8 cellular contexts compared by ENCODE assay signal in the genomic region with DNA sequence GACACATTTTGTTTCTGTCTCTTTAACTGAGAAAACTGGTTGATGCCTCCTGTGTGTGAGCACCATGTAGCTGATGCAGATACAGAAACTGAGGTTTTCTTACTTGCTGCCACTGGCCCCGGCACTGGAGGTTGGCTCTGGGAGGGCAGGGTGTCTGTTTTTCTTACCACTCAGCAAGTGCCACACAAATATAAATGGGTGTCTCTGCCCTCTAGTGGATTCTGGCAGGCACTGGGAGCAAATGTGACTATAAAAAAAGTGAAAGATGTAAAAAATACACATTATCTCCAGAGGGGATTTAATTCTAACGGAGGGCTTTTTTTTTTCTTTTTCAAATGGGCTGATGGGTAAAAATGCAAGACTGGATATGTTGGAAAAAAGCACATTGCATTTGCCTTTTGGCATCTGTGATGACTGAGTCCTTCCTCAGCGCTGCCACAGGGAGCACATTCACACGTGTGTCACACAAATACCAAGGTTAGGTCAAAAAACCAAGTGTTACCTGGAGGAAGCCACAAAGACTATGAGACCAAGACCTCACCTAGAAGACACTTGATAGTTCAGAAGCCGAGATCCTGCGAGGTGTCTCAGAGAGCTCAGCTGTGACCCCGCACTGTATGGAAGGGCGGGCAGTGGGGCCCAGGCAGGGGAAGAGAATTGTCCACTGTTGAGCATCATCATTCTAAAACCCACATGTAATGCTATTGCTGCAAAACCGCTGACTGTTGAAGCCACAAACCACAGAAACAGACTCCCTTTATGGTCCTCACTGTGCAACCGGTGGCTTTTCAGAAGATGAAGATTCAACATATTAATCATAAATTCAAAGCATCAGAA. TPM values are rescaled to one million over a fixed set of nuclear protein-coding genes. Genes with fewer than 3 reads are reported as not detected.
DNase-seq lines count a peak whose midpoint lies in the region; ATAC-seq and TF ChIP-seq lines count a peak whose summit lies in the region.

No MANE protein-coding gene starts in this region.

- peaks cover 0 to 9% (median 5%) of the 10 kb centered on the region in 3 donors for H3K27me3 Mint-ChIP-seq in immature natural killer cell (ENCODE audit: low read depth in 3 of 3)

- in situ Hi-C loops in HAP-1 (cut with MboI; ENCODE audit: low sequenced_read_pairs): no loop called here

- intact Hi-C loops in ascending aorta (cut with DNase I): no loop called here

- H3K27ac ChIP-seq in ascending aorta: no peak overlapping the region

- ATAC-seq in SK-N-SH treated with all-trans-retinoic acid at 6 μM for 48 hours: peak; percentile 99

- H3K9me3 Mint-ChIP-seq in immature natural killer cell: no peaks in the 10 kb centered on the region

- DNase-seq in NCI-H2107 treated with DMSO at 0.1 percent for 48 hours (lab: John Stamatoyannopoulos, UW; ENCODE audit: unreplicated experiment) (peak; percentile 20), NCI-H2107 (lab: John Stamatoyannopoulos, UW) (no peak), HAP-1 (ENCODE audit: low spot score in 2 of 2) (peak; percentile 38 to 55), LNCaP clone FGC (ENCODE audit: low read depth) (peak; percentile 33), ascending aorta (ENCODE audit: low spot score in 2 of 2) (no peak), immature natural killer cell (peak; percentile 76 to 81 (median 79))
- peak; percentile 19 for DNase-seq in stimulated activated CD8-positive, alpha-beta memory T cell treated with anti-CD3 and anti-CD28 coated beads, Interleukin-12 subunit alpha, Interleukin-12 subunit beta, amount 100 ng/mL, for 1 hour (ENCODE audit: low read depth)

- TF ChIP-seq CTCF in LNCaP clone FGC (IDR thresholded peaks at IDR 0.05; ENCODE audit: control insufficient read depth, extremely low read depth, insufficient read depth) (peak; percentile 69), ascending aorta (IDR thresholded peaks at IDR 0.05) (peak; percentile 15 to 57 (median 47))

- peak overlapping the region; percentile 39 to 74 (median 61) for H3K4me3 Mint-ChIP-seq in immature natural killer cell

- peaks cover 3 to 32% (median 25%) of the 10 kb centered on the region in 3 donors for H3K36me3 Mint-ChIP-seq in immature natural killer cell

- peaks cover 26 to 42% of the 10 kb centered on the region in 2 donors for H3K4me1 Mint-ChIP-seq in immature natural killer cell

- H3K27me3 ChIP-seq in HAP-1 (ENCODE audit: low read depth): peaks cover 3% of the 10 kb centered on the region; the same call in 1 of the 2 replicates
- no peaks in the 10 kb centered on the region for H3K27me3 ChIP-seq in ascending aorta

- no peaks in the 10 kb centered on the region for H3K9me3 ChIP-seq in HAP-1
- H3K9me3 ChIP-seq in ascending aorta: no peaks in the 10 kb centered on the region

- no peak overlapping the region for H3K4me3 ChIP-seq in HAP-1
- no peak overlapping the region for H3K4me3 ChIP-seq in LNCaP clone FGC (ENCODE audit: low read depth, low read length)
- no peak overlapping the region for H3K4me3 ChIP-seq in ascending aorta

- H3K36me3 ChIP-seq in HAP-1 (replicated peaks) (no peaks in the 10 kb centered on the region), ascending aorta (no peaks in the 10 kb centered on the region)

- H3K27ac Mint-ChIP-seq in immature natural killer cell: peak overlapping the region; percentile 46 to 89 (median 80)

- no peaks in the 10 kb centered on the region for H3K4me1 ChIP-seq in HAP-1
- no peaks in the 10 kb centered on the region for H3K4me1 ChIP-seq in ascending aorta

TF ChIP-seq in SK-N-SH treated with all-trans-retinoic acid at 6 μM for 48 hours, 23 proteins besides CTCF, POLR2A, EP300 and RAD21:
- TF ChIP-seq, protein P1, sequence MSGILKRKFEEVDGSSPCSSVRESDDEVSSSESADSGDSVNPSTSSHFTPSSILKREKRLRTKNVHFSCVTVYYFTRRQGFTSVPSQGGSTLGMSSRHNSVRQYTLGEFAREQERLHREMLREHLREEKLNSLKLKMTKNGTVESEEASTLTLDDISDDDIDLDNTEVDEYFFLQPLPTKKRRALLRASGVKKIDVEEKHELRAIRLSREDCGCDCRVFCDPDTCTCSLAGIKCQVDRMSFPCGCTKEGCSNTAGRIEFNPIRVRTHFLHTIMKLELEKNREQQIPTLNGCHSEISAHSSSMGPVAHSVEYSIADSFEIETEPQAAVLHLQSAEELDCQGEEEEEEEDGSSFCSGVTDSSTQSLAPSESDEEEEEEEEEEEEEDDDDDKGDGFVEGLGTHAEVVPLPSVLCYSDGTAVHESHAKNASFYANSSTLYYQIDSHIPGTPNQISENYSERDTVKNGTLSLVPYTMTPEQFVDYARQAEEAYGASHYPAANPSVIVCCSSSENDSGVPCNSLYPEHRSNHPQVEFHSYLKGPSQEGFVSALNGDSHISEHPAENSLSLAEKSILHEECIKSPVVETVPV (CRISPR knock-in tag; IDR thresholded peaks at IDR 0.05): no peak
- no peak for TF ChIP-seq ZFP3 (CRISPR knock-in tag; IDR thresholded peaks at IDR 0.05)

RNA-seq across cellular contexts. Expression of a gene that starts 18.9 kb away (rescaled TPM):
- 0.53 TPM for total RNA-seq in ascending aorta
- 10 to 100 TPM in 1 of 3 donors, 1 to 10 TPM in 2; 6.7 to 12.4 (median 9.3) TPM for polyA plus RNA-seq in immature natural killer cell

Comparison
In these comparisons a context has a peak if more than half of its experiments do, and no peak if none do; other contexts are left out.
1. DNase-seq: peak in NCI-H2107 treated with DMSO at 0.1 percent for 48 hours (single experiment), HAP-1 (2 of 2), LNCaP clone FGC (single experiment), immature natural killer cell (3 of 3) and stimulated activated CD8-positive, alpha-beta memory T cell treated with anti-CD3 and anti-CD28 coated beads, Interleukin-12 subunit alpha, Interleukin-12 subunit beta, amount 100 ng/mL, for 1 hour (single experiment); none in NCI-H2107 (single experiment) and ascending aorta (0 of 2).